In the genomic region with DNA sequence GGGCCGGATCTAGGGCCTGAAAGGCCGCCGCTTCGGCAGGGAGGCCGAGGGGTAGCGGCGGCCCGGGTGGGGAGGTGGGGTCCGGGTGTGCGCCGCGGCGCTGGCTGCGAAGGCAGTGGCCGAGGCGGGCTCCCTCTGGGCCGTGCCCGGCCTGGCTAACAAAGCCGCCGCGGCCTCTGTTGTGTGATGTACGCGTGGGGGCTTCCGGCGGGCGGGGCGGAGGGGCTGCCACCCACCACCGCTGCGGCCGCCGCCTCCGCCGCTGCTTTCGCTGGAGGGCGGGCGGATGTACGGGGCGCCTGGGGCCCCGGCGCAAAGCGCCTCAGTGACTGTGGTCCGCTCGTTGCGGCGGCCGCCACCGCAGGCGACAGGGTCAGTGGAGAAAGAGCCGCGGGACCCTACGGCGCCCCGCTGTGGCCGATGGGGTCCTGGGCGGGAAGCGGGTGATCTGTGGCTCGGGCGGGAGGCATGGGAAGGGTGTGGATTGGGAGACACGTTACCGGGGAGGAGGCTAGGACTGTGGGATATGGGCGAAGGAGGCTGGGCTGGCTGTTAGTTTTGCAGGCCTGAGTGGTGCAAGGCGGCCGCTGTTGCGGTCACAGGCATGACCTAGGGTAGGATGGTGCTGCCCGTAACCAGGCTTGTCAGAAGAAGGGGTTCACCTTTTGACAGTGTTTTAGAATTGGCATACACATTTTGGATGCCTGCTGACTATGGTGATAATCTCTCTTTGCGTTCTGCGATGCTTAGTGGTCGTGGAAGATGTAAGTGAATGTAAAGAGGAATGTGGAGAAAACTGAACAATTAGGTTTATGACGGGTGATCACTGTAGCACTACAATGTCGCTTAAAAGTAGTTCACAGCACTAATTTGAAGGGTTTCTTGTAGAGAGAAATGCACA, we compare ENCODE assay signal across 8 cellular contexts. TPM values are rescaled to one million over a fixed set of nuclear protein-coding genes. Genes with fewer than 3 reads are reported as not detected.
DNase-seq lines count a peak whose midpoint lies in the region; ATAC-seq and TF ChIP-seq lines count a peak whose summit lies in the region.

No MANE protein-coding gene starts in this region.

- H3K4me1 ChIP-seq in CD8-positive, alpha-beta T cell (ENCODE audit: insufficient read depth, low read length) = peaks cover 33% of the 10 kb centered on the region
- peaks cover 10 to 60% (median 28%) of the 10 kb centered on the region in 3 donors for H3K4me1 ChIP-seq in gastroesophageal sphincter

- H3K27me3 Mint-ChIP-seq in CD8-positive, alpha-beta T cell (ENCODE audit: low read depth) = no peaks in the 10 kb centered on the region

- peak; percentile 24 to 80 (median 63) for DNase-seq in CD8-positive, alpha-beta T cell
- DNase-seq in RWPE1 (ENCODE audit: low spot score) = peak; percentile 64
- peak; percentile 68 for DNase-seq in activated naive CD4-positive, alpha-beta T cell treated with Interleukin-2 at 50 U/mL for 16 hours
- peak; percentile 38 for DNase-seq in occipital lobe (lab: John Stamatoyannopoulos, UW)

- POLR2A ChIA-PET in CD8-positive, alpha-beta T cell (lab: Charles Lee) = interaction anchor here (0.7 to 5.1 kb wide), 8 partner anchors 47 to 304 kb away, joined by 3 to 36 read pairs (median 12); partner anchors contain the start of genes CLK1, NIF3L1, PPIL3 and SGO2
- POLR2A ChIA-PET in RWPE1 (lab: Yijun Ruan, JAX; ENCODE audit: low non-redundant PET) = no interaction called here

- no peaks in the 10 kb centered on the region for H3K9me3 Mint-ChIP-seq in CD8-positive, alpha-beta T cell

- H3K4me3 ChIP-seq in CD8-positive, alpha-beta T cell (ENCODE audit: low read depth, low read length) = peak overlapping the region; percentile 90
- H3K4me3 ChIP-seq in gastroesophageal sphincter = peak overlapping the region; percentile 85 to 96

- H3K27ac ChIP-seq in CD8-positive, alpha-beta T cell (ENCODE audit: low read depth, low read length) = peak overlapping the region; percentile 98
- H3K27ac ChIP-seq in RWPE1 (peak overlapping the region; percentile 95), gastroesophageal sphincter (peak overlapping the region; percentile 96 to 100 (median 98)), temporal lobe (ENCODE audit: low read depth, low read length) (peak overlapping the region; percentile 91)

- TF ChIP-seq EP300 in gastroesophageal sphincter (IDR thresholded peaks at IDR 0.05) = no peak

- CTCF ChIA-PET in CD8-positive, alpha-beta T cell (lab: Charles Lee) = interaction anchor here (1.0 kb wide), 1 partner anchor 100 kb away, joined by 4 read pairs; no protein-coding TSS in a partner anchor
- CTCF ChIA-PET in RWPE1 (lab: Yijun Ruan, JAX) = interaction anchor here (0.7 kb wide), 1 partner anchor 64 kb away, joined by 3 read pairs; no protein-coding TSS in a partner anchor

- H3K36me3 Mint-ChIP-seq in CD8-positive, alpha-beta T cell = peaks cover 50% of the 10 kb centered on the region

- no peaks in the 10 kb centered on the region for H3K27me3 ChIP-seq in CD8-positive, alpha-beta T cell (ENCODE audit: insufficient read depth, low read length)
- no peaks in the 10 kb centered on the region for H3K27me3 ChIP-seq in gastroesophageal sphincter

- no peak for TF ChIP-seq POLR2A in gastroesophageal sphincter (IDR thresholded peaks at IDR 0.05)

- H3K36me3 ChIP-seq in CD8-positive, alpha-beta T cell (ENCODE audit: insufficient read depth, low read length) = peaks cover 35% of the 10 kb centered on the region
- peaks cover 0 to 34% of the 10 kb centered on the region in 2 donors for H3K36me3 ChIP-seq in gastroesophageal sphincter

- H3K4me3 Mint-ChIP-seq in CD8-positive, alpha-beta T cell = peak overlapping the region; percentile 99

- H3K9me3 ChIP-seq in CD8-positive, alpha-beta T cell (ENCODE audit: low read length) = no peaks in the 10 kb centered on the region
- H3K9me3 ChIP-seq in gastroesophageal sphincter = no peaks in the 10 kb centered on the region

- 0 to 1% methylated on average over 9 to 22 of the region's 70 CpGs for WGBS in gastroesophageal sphincter (ENCODE audit: low coverage in 1 of 2), 2 donors

- peak overlapping the region; percentile 98 for H3K27ac Mint-ChIP-seq in CD8-positive, alpha-beta T cell

- H3K4me1 Mint-ChIP-seq in CD8-positive, alpha-beta T cell (ENCODE audit: low read depth) = peaks cover 52% of the 10 kb centered on the region

- intact Hi-C loops in CD8-positive, alpha-beta T cell (cut with DNase I, micrococcal nuclease) = loop anchor here (2.0 to 10.0 kb wide), 10 partner anchors 150 to 972 kb away; partner anchors contain the start of genes ALS2 (in 2 of the 2), MAIP1 (in 2 of the 2), TYW5 (in 2 of the 2) and C2orf69 (in 1 of the 2)

- peak; percentile 30 for ATAC-seq in CD8-positive, alpha-beta T cell
- ATAC-seq in GM19351 (IDR thresholded peaks at IDR 0.05; ENCODE audit: unreplicated experiment) (peak; percentile 40), HG03469 (IDR thresholded peaks at IDR 0.05; ENCODE audit: unreplicated experiment) (peak; percentile 19), gastroesophageal sphincter (peak; percentile 49)

- peak; percentile 9 for TF ChIP-seq CTCF in CD8-positive, alpha-beta T cell (IDR thresholded peaks at IDR 0.05)
- TF ChIP-seq CTCF in RWPE1 (conservative IDR thresholded peaks at IDR 0.05; ENCODE audit: low read depth) (peak; percentile 81), gastroesophageal sphincter (IDR thresholded peaks at IDR 0.05) (peak in 3 of 4 experiments; percentile 41 to 78 (median 58))

RNA-seq across cellular contexts. Expression of gene BZW1, which starts 0.7 kb away (rescaled TPM):
- total RNA-seq in CD8-positive, alpha-beta T cell = 100 to 1,000 TPM; 330 to 338 TPM
- total RNA-seq in gastroesophageal sphincter (100 to 1,000 TPM; 253 to 372 (median 274) TPM), occipital lobe (444 TPM), temporal lobe (350 TPM)

RNA-seq across cellular contexts. Expression of gene CLK1, which starts 52.1 kb away (rescaled TPM):
- 1,000 to 10,000 TPM; 1,353 to 1,404 TPM for total RNA-seq in CD8-positive, alpha-beta T cell
- total RNA-seq in gastroesophageal sphincter (100 to 1,000 TPM in 3 of 4 donors, 10 to 100 TPM in 1; 79.5 to 243 (median 143) TPM), occipital lobe (244 TPM), temporal lobe (168 TPM)

Comparison
In these comparisons a context has a peak if more than half of its experiments do, and no peak if none do; other contexts are left out.
1. Peak in every context shown above with its lines: DNase-seq, ATAC-seq, H3K4me3 ChIP-seq and H3K27ac ChIP-seq.
2. CTCF ChIP-seq: peak in every context shown above with its lines; median percentile 81 in RWPE1; 58 in gastroesophageal sphincter; 9 in CD8-positive, alpha-beta T cell.